In the genomic region with DNA sequence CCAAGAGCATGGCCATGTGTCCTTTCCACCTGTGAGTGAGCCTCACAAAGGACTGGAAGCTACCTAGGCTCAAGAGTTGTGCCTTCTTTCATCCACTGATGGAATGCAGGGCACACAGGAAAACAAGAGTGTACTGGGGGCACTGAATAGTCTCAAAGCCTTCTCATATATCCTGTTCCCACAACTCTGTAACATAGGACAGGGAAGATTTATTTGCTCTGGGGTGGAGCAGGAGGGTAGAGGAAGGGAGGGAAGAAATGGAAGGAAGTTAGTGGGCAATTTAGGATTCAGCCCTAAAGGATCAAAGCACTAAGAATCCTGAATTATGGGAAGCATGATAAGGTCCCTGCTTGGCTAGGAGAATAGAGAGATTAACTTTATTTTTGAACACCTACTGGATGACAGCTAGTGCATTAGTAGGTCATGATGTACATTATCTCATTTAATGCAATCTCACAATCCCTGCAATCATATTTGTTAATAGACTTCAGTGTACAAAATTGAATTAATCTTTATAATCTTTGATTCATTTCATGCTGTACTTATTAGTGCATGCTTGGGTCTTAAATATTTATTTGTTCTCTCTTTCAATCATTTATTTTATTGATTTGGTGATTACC, we compare ENCODE assay signal across 1 cellular context.
TF ChIP-seq lines count a peak whose summit lies in the region.

No MANE protein-coding gene starts in this region.

TF ChIP-seq in WTC11, 78 proteins besides CTCF, POLR2A, EP300 and RAD21 (continued from another document):
- TF ChIP-seq ZNF396 (CRISPR knock-in tag; IDR thresholded peaks at IDR 0.05; ENCODE audit: borderline replicate concordance): no peak
- no peak for TF ChIP-seq CREB1 (CRISPR knock-in tag; IDR thresholded peaks at IDR 0.05)
- no peak for TF ChIP-seq TEAD1 (CRISPR knock-in tag; IDR thresholded peaks at IDR 0.05)
- no peak for TF ChIP-seq NFATC4 (CRISPR knock-in tag; IDR thresholded peaks at IDR 0.05)
- no peak for TF ChIP-seq ZBTB21 (CRISPR knock-in tag; IDR thresholded peaks at IDR 0.05; ENCODE audit: borderline replicate concordance)
- no peak for TF ChIP-seq NR3C1 (CRISPR knock-in tag; conservative IDR thresholded peaks at IDR 0.05; ENCODE audit: low read depth)
- no peak for TF ChIP-seq FOXK1 (CRISPR knock-in tag; IDR thresholded peaks at IDR 0.05)
- TF ChIP-seq MYBL2 (CRISPR knock-in tag; IDR thresholded peaks at IDR 0.05): no peak
- no peak for TF ChIP-seq ERG (CRISPR knock-in tag; IDR thresholded peaks at IDR 0.05)
- TF ChIP-seq, protein P1, sequence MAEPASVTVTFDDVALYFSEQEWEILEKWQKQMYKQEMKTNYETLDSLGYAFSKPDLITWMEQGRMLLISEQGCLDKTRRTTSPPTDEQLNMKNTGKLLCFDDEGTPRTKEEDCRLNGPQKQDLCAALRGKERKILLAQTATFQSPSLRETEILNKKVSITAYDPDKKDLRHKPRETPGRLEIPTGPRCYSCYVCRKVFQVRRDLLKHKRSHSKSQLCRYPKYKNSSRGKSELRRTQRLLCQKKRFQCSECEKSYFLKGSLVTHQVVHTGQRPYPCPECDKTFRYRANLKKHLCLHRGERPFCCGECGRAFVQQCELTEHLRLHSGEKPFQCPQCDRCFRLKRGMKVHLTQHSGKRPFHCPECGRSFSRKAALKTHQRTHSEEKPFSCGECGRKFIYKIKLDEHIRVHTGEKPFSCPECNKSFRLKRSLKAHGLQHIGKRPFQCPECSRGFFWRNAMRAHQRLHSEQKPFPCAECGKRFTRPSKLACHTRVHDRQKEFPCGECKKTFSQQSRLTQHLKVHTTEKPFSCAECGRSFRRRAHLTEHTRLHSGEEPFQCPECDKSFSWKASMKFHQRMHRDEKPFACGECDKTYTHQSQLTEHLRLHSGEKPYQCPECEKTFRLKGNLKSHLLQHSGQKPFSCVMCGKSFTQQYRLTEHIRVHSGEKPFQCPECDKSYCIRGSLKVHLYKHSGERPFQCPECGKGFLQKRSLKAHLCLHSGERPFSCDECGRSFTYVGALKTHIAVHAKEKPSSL (CRISPR knock-in tag; conservative IDR thresholded peaks at IDR 0.05): no peak
- TF ChIP-seq ZSCAN18 (CRISPR knock-in tag; IDR thresholded peaks at IDR 0.05): no peak
- TF ChIP-seq, protein P2, sequence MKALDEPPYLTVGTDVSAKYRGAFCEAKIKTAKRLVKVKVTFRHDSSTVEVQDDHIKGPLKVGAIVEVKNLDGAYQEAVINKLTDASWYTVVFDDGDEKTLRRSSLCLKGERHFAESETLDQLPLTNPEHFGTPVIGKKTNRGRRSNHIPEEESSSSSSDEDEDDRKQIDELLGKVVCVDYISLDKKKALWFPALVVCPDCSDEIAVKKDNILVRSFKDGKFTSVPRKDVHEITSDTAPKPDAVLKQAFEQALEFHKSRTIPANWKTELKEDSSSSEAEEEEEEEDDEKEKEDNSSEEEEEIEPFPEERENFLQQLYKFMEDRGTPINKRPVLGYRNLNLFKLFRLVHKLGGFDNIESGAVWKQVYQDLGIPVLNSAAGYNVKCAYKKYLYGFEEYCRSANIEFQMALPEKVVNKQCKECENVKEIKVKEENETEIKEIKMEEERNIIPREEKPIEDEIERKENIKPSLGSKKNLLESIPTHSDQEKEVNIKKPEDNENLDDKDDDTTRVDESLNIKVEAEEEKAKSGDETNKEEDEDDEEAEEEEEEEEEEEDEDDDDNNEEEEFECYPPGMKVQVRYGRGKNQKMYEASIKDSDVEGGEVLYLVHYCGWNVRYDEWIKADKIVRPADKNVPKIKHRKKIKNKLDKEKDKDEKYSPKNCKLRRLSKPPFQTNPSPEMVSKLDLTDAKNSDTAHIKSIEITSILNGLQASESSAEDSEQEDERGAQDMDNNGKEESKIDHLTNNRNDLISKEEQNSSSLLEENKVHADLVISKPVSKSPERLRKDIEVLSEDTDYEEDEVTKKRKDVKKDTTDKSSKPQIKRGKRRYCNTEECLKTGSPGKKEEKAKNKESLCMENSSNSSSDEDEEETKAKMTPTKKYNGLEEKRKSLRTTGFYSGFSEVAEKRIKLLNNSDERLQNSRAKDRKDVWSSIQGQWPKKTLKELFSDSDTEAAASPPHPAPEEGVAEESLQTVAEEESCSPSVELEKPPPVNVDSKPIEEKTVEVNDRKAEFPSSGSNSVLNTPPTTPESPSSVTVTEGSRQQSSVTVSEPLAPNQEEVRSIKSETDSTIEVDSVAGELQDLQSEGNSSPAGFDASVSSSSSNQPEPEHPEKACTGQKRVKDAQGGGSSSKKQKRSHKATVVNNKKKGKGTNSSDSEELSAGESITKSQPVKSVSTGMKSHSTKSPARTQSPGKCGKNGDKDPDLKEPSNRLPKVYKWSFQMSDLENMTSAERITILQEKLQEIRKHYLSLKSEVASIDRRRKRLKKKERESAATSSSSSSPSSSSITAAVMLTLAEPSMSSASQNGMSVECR (CRISPR knock-in tag; IDR thresholded peaks at IDR 0.05; ENCODE audit: borderline replicate concordance): no peak
- no peak for TF ChIP-seq SMAD4 (CRISPR knock-in tag; IDR thresholded peaks at IDR 0.05)
- TF ChIP-seq NR1H2 (CRISPR knock-in tag; IDR thresholded peaks at IDR 0.05): no peak
- TF ChIP-seq, protein P3, sequence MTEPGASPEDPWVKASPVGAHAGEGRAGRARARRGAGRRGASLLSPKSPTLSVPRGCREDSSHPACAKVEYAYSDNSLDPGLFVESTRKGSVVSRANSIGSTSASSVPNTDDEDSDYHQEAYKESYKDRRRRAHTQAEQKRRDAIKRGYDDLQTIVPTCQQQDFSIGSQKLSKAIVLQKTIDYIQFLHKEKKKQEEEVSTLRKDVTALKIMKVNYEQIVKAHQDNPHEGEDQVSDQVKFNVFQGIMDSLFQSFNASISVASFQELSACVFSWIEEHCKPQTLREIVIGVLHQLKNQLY (CRISPR knock-in tag; IDR thresholded peaks at IDR 0.05): no peak
- TF ChIP-seq JUN (CRISPR knock-in tag; IDR thresholded peaks at IDR 0.05): no peak
- TF ChIP-seq ESRRA (CRISPR knock-in tag; IDR thresholded peaks at IDR 0.05; ENCODE audit: borderline replicate concordance): no peak
- TF ChIP-seq ATF2 (CRISPR knock-in tag; IDR thresholded peaks at IDR 0.05; ENCODE audit: borderline replicate concordance, low read depth): no peak
- no peak for TF ChIP-seq ZNF138 (CRISPR knock-in tag; conservative IDR thresholded peaks at IDR 0.05)
